Comparison of ENCODE assay signal across 18 cellular contexts in the genomic region with DNA sequence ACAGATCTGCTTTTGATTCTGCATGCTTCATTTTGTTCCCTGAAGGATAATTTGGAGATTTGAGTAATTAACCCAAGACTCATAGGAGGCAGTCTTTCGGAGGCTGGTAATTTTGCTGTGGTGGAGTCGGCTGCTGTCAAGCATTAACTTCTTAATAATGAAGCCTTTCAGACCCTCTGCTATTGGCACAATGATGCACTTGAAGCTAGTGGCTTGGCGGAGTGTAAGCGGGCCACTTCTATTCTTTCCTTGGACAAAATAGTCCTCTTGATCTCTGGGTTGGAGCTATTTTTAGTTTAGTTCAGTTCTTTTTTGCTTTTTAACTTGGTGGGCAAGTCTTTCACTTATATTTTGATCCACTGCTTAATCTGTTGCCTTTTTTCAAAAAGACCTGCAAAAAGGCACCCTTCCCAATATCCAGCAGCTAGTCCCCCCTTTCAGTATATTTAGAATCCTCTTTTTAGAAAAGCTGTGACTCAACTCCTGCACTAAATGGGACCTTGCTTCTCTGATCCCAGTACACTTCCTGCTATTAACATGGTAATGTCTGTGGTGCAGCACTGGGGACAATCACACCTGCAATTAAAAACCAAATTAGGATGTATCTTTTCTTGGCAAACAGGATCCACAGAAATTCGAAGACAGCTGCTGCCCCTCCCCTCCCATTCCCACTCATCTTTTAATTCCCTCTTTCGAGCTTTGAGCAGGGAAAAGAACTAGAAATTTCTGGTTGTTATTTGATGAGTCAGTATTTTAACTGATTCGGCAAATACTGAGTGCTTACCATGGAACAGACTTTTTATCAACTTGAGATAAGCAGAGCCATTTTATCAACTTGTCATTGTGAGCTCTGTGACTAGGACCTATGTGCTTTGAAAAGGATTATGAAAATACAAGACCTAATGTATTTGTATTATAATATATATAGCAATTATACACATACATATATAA.
DNase-seq lines count a peak whose midpoint lies in the region; FAIRE-seq and TF ChIP-seq lines count a peak whose summit lies in the region.
"Had no signal": no experiment of that assay in that cellular context is flagged by ENCODE, and none has a peak within 500 bp of the region (broad histone marks: within the 10 kb centered on the region; RNA-seq: fewer than 3 reads in every experiment).

No MANE protein-coding gene starts in this region.

- H4K12ac ChIP-seq in trophoblast cell (ENCODE audit: low read depth, low read length) = no peak overlapping the region

- no peaks in the 10 kb centered on the region for H3K36me3 ChIP-seq in BLaER1 treated with 17β-estradiol and CSF1 and Interleukin-3, amounts not matched to agents 10 nM and 100 nM
- no peaks in the 10 kb centered on the region for H3K36me3 ChIP-seq in suprapubic skin
- no peaks in the 10 kb centered on the region for H3K36me3 ChIP-seq in trophoblast cell (ENCODE audit: control insufficient read depth in 1 of 2, insufficient read depth in 2 of 2, low read length in 2 of 2)
- H3K36me3 ChIP-seq: heart left ventricle, lower lobe of right lung, ovary, upper lobe of right lung had no signal

- no peak overlapping the region for H3K14ac ChIP-seq in trophoblast cell (ENCODE audit: low read length)

- H3K9ac ChIP-seq in BLaER1 treated with 17β-estradiol and CSF1 and Interleukin-3, amounts not matched to agents 10 nM and 100 nM = no peak overlapping the region
- no peak overlapping the region for H3K9ac ChIP-seq in trophoblast cell (ENCODE audit: low read length)

- no peak overlapping the region for H3K4me3 Mint-ChIP-seq in nephron
- H3K4me3 Mint-ChIP-seq: activated B cell treated with CpG ODN at 0.5 μM for 24 hours; activated naive CD8-positive, alpha-beta T cell had no signal

- H4K20me1 ChIP-seq in BLaER1 treated with 17β-estradiol and CSF1 and Interleukin-3, amounts not matched to agents 10 nM and 100 nM = no peaks in the 10 kb centered on the region

- no peak overlapping the region for H2AK5ac ChIP-seq in trophoblast cell (ENCODE audit: low read length)

- H4K8ac ChIP-seq in trophoblast cell (ENCODE audit: low read depth, low read length) = no peak overlapping the region

- 46% methylated on average over 7 of the region's 7 CpGs for WGBS in suprapubic skin
- no CpG with 5 or more reads among the region's 7 CpGs for WGBS in trophoblast cell (ENCODE audit: extremely low coverage, insufficient coverage, insufficient read length)

- no peak overlapping the region for H2BK120ac ChIP-seq in trophoblast cell (ENCODE audit: insufficient read depth, low read length, poor library complexity)

- no peak overlapping the region for H3K4ac ChIP-seq in trophoblast cell (ENCODE audit: low read depth, low read length)

- TF ChIP-seq CTCF in nephron (IDR thresholded peaks at IDR 0.05; ENCODE audit: unreplicated experiment in 3 of 3) (no peak), suprapubic skin (IDR thresholded peaks at IDR 0.05) (no peak)

- H3K27me3 Mint-ChIP-seq in nephron (ENCODE audit: low read depth) = no peaks in the 10 kb centered on the region
- H3K27me3 Mint-ChIP-seq: activated B cell treated with CpG ODN at 0.5 μM for 24 hours; activated naive CD8-positive, alpha-beta T cell had no signal

- no peak overlapping the region for H4K91ac ChIP-seq in trophoblast cell (ENCODE audit: low read depth, low read length)

- H3K27ac ChIP-seq in BLaER1 treated with 17β-estradiol and CSF1 and Interleukin-3, amounts not matched to agents 10 nM and 100 nM = no peak overlapping the region
- H3K27ac ChIP-seq in cingulate gyrus (ENCODE audit: low read depth, low read length) = peak overlapping the region; percentile 10
- no peak overlapping the region for H3K27ac ChIP-seq in suprapubic skin
- H3K27ac ChIP-seq in trophoblast cell (ENCODE audit: low read depth, low read length) = no peak overlapping the region
- H3K27ac ChIP-seq: epithelial cell of prostate, lower lobe of right lung, ovary, upper lobe of right lung had no signal

- FAIRE-seq in HTR-8/SVneo (lab: Jason Lieb, UNC) = no peak

- peaks cover 0 to 11% (median 8%) of the 10 kb centered on the region in 10 experiments; a peak in 12 of 20 replicates for H3K4me1 ChIP-seq in BLaER1 treated with 17β-estradiol and CSF1 and Interleukin-3, amounts not matched to agents 10 nM and 100 nM
- no peaks in the 10 kb centered on the region for H3K4me1 ChIP-seq in suprapubic skin
- peaks cover 0 to 2% of the 10 kb centered on the region in 2 experiments for H3K4me1 ChIP-seq in trophoblast cell (ENCODE audit: control insufficient read depth in 1 of 2, insufficient read depth in 2 of 2, low read length in 2 of 2)
- H3K4me1 ChIP-seq: lower lobe of right lung, upper lobe of right lung had no signal

- peaks cover 48% of the 10 kb centered on the region for H3K4me1 Mint-ChIP-seq in nephron
- H3K4me1 Mint-ChIP-seq: activated B cell treated with CpG ODN at 0.5 μM for 24 hours had no signal

- TF ChIP-seq EP300 in suprapubic skin (IDR thresholded peaks at IDR 0.05) = no peak

- no peak for TF ChIP-seq POLR2A in suprapubic skin (IDR thresholded peaks at IDR 0.05)

- no peak overlapping the region for H2AFZ ChIP-seq in trophoblast cell (ENCODE audit: insufficient read depth, low read length, poor library complexity)

- H2BK12ac ChIP-seq in trophoblast cell (ENCODE audit: low read length) = no peak overlapping the region

- no peaks in the 10 kb centered on the region for H3K36me3 Mint-ChIP-seq in nephron (ENCODE audit: low read depth)
- H3K36me3 Mint-ChIP-seq: activated naive CD8-positive, alpha-beta T cell had no signal

- peak overlapping the region in 8 of 11 experiments; percentile 4 to 50 (median 8); a peak in 7 of 22 replicates for H3K4me2 ChIP-seq in BLaER1 treated with 17β-estradiol and CSF1 and Interleukin-3, amounts not matched to agents 10 nM and 100 nM
- no peak overlapping the region for H3K4me2 ChIP-seq in trophoblast cell (ENCODE audit: low read length)

- H3K9me3 ChIP-seq in BLaER1 treated with 17β-estradiol and CSF1 and Interleukin-3, amounts not matched to agents 10 nM and 100 nM (replicated peaks in 1 of 11) = peaks cover 8 to 35% (median 24%) of the 10 kb centered on the region in 11 experiments; a peak in 21 of 22 replicates
- no peaks in the 10 kb centered on the region for H3K9me3 ChIP-seq in suprapubic skin
- peaks cover 2% of the 10 kb centered on the region for H3K9me3 ChIP-seq in trophoblast cell (ENCODE audit: insufficient read depth, low read depth, low read length)
- H3K9me3 ChIP-seq: heart left ventricle, lower lobe of right lung, ovary, upper lobe of right lung had no signal

- no peaks in the 10 kb centered on the region for H3K79me2 ChIP-seq in trophoblast cell (ENCODE audit: control insufficient read depth, insufficient read depth, low read length, poor library complexity)

- peak; percentile 41 to 76 for DNase-seq in NCI-H524 (lab: John Stamatoyannopoulos, UW)
- DNase-seq in suprapubic skin (ENCODE audit: low spot score in 2 of 2) = no peak
- DNase-seq in HTR-8/SVneo (ENCODE audit: insufficient read length, low spot score) = no peak
- DNase-seq in trophoblast cell = no peak
- DNase-seq in GM19238 (ENCODE audit: insufficient read length, low spot score) = no peak
- DNase-seq: activated B cell treated with CpG ODN at 0.5 μM for 24 hours; activated CD8-positive, alpha-beta memory T cell treated with anti-CD3 and anti-CD28 coated beads, Interleukin-2, amount 50 U/mL, for 4 hours; DMS153; heart left ventricle; lower lobe of right lung; NCI-H1694; ovary; upper lobe of right lung had no signal

- H3K79me1 ChIP-seq in trophoblast cell (ENCODE audit: low read length) = peaks cover 6% of the 10 kb centered on the region

- H3K18ac ChIP-seq in trophoblast cell (ENCODE audit: low read length) = no peak overlapping the region

- no peak overlapping the region for H3K4me3 ChIP-seq in BLaER1 treated with 17β-estradiol and CSF1 and Interleukin-3, amounts not matched to agents 10 nM and 100 nM
- no peak overlapping the region for H3K4me3 ChIP-seq in suprapubic skin
- H3K4me3 ChIP-seq in trophoblast cell (ENCODE audit: low read depth, low read length) = no peak overlapping the region
- H3K4me3 ChIP-seq: heart left ventricle, lower lobe of right lung, ovary, upper lobe of right lung had no signal

- H2BK5ac ChIP-seq in trophoblast cell (ENCODE audit: low read depth, low read length, poor library complexity) = no peak overlapping the region

- no peaks in the 10 kb centered on the region for H3K27me3 ChIP-seq in BLaER1 treated with 17β-estradiol and CSF1 and Interleukin-3, amounts not matched to agents 10 nM and 100 nM
- H3K27me3 ChIP-seq in suprapubic skin (no peaks in the 10 kb centered on the region), trophoblast cell (ENCODE audit: insufficient read depth, low read length) (no peaks in the 10 kb centered on the region)
- H3K27me3 ChIP-seq: heart left ventricle, ovary, upper lobe of right lung had no signal

- peak overlapping the region; percentile 74 to 89 (median 75) for H3K27ac Mint-ChIP-seq in nephron
- H3K27ac Mint-ChIP-seq: activated B cell treated with CpG ODN at 0.5 μM for 24 hours; activated naive CD8-positive, alpha-beta T cell had no signal

- no peak overlapping the region for H3K23ac ChIP-seq in trophoblast cell (ENCODE audit: low read length)

- peaks cover 8% of the 10 kb centered on the region for H3K9me3 Mint-ChIP-seq in nephron
- H3K9me3 Mint-ChIP-seq: activated B cell treated with CpG ODN at 0.5 μM for 24 hours had no signal

Comparison
In these comparisons a context has a peak if more than half of its experiments do, and no peak if none do; other contexts are left out.
1. DNase-seq: peak in NCI-H524 (2 of 2); none in suprapubic skin (0 of 2), HTR-8/SVneo (single experiment), trophoblast cell (0 of 2) and GM19238 (single experiment).